ENCODE assay signal across 12 cellular contexts in genomic region chr15:78619022-78619950, GRCh38. TPM values are rescaled to one million over a fixed set of nuclear protein-coding genes. Genes with fewer than 3 reads are reported as not detected.
A peak's percentile ranks its signal among the peaks of the same experiment; 100 is the strongest.
DNase-seq lines count a peak whose midpoint lies in the region; TF ChIP-seq lines count a peak whose summit lies in the region.
"Had no signal": no experiment of that assay in that cellular context is flagged by ENCODE, and none has a peak within 500 bp of the region (broad histone marks: within the 10 kb centered on the region; RNA-seq: fewer than 3 reads in every experiment).

No MANE protein-coding gene starts in this region.

- peaks cover 44 to 56% (median 51%) of the 10 kb centered on the region in 11 experiments for H3K27me3 ChIP-seq in BLaER1 treated with 17β-estradiol and CSF1 and Interleukin-3, amounts not matched to agents 10 nM and 100 nM
- H3K27me3 ChIP-seq in H9 (ENCODE audit: insufficient read depth, low read length) = peaks cover 8% of the 10 kb centered on the region; the same call in 1 of the 2 replicates

- H4K20me1 ChIP-seq in BLaER1 treated with 17β-estradiol and CSF1 and Interleukin-3, amounts not matched to agents 10 nM and 100 nM = peaks cover 0 to 31% (median 9%) of the 10 kb centered on the region in 11 experiments; a peak in 11 of 22 replicates
- no peaks in the 10 kb centered on the region for H4K20me1 ChIP-seq in H9 (ENCODE audit: control insufficient read depth, insufficient read depth, insufficient read length)

- no peak overlapping the region for H2BK15ac ChIP-seq in H9 (ENCODE audit: low read depth, low read length)

- H3K4me3 ChIP-seq in BLaER1 treated with 17β-estradiol and CSF1 and Interleukin-3, amounts not matched to agents 10 nM and 100 nM = peak overlapping the region in 4 of 10 experiments; percentile 56 to 64 (median 61); a peak in 6 of 20 replicates
- peak overlapping the region; percentile 63 for H3K4me3 ChIP-seq in coronary artery

- DNase-seq in H9 (peak; percentile 51), coronary artery (ENCODE audit: low spot score) (no peak), neural crest cell (ENCODE audit: low read depth, low spot score) (no peak), activated gamma-delta T cell (lab: John Stamatoyannopoulos, UW) (no peak), DMS114 treated with DMSO at 0.1 percent for 48 hours (lab: John Stamatoyannopoulos, UW; ENCODE audit: unreplicated experiment) (no peak), NCI-H446 treated with DMSO at 0.1 percent for 48 hours (lab: John Stamatoyannopoulos, UW) (no peak)
- no peak for DNase-seq in activated naive CD4-positive, alpha-beta T cell treated with Interleukin-2 at 50 U/mL for 16 hours

- H3K23me2 ChIP-seq in H9 (ENCODE audit: insufficient read length, low read depth, low read length, poor library complexity, severe bottlenecking) = peaks cover 10% of the 10 kb centered on the region

- H3K79me1 ChIP-seq in H9 (ENCODE audit: insufficient read depth, low read depth, low read length, poor library complexity, severe bottlenecking) = no peaks in the 10 kb centered on the region

- no peak overlapping the region for H4K8ac ChIP-seq in H9 (replicated peaks; ENCODE audit: insufficient read length, low read depth, low read length)

- no peak overlapping the region for H3K56ac ChIP-seq in H9 (ENCODE audit: insufficient read length, low read depth, low read length)

- H3K27me3 Mint-ChIP-seq in H9 (ENCODE audit: low read depth) (peaks cover 50% of the 10 kb centered on the region), neural crest cell (ENCODE audit: low read depth) (peaks cover 55% of the 10 kb centered on the region)

- peaks cover 11 to 25% (median 18%) of the 10 kb centered on the region in 10 experiments; a peak in 18 of 20 replicates for H3K4me1 ChIP-seq in BLaER1 treated with 17β-estradiol and CSF1 and Interleukin-3, amounts not matched to agents 10 nM and 100 nM
- H3K4me1 ChIP-seq in H9 (ENCODE audit: insufficient read depth, low read length) = no peaks in the 10 kb centered on the region

- no peaks in the 10 kb centered on the region for H3K36me3 ChIP-seq in BLaER1 treated with 17β-estradiol and CSF1 and Interleukin-3, amounts not matched to agents 10 nM and 100 nM
- H3K36me3 ChIP-seq: ascending aorta, suprapubic skin had no signal

- H4K91ac ChIP-seq in H9 (ENCODE audit: insufficient read length, low read depth, low read length) = no peak overlapping the region

- H3K4me3 Mint-ChIP-seq in H9 (peak overlapping the region; percentile 62 to 85), neural crest cell (peak overlapping the region; percentile 86)
- H3K4me3 Mint-ChIP-seq: memory B cell had no signal

- H3K27ac Mint-ChIP-seq in H9 (no peak overlapping the region), neural crest cell (ENCODE audit: unreplicated experiment) (no peak overlapping the region)
- H3K27ac Mint-ChIP-seq: memory B cell had no signal

- no peak overlapping the region for H2BK120ac ChIP-seq in H9 (ENCODE audit: low read depth, low read length, poor library complexity, severe bottlenecking)

- H3K9me3 ChIP-seq in BLaER1 treated with 17β-estradiol and CSF1 and Interleukin-3, amounts not matched to agents 10 nM and 100 nM (replicated peaks in 1 of 11) = no peaks in the 10 kb centered on the region
- H3K9me3 ChIP-seq in H9 (ENCODE audit: control insufficient read depth, low read depth, low read length) = no peaks in the 10 kb centered on the region
- H3K9me3 ChIP-seq: ascending aorta, suprapubic skin had no signal

- no CpG with 5 or more reads among the region's 20 CpGs for WGBS in H9 (ENCODE audit: extremely low coverage, insufficient read length, low lambda C conversion rate)

- H3K9ac ChIP-seq in BLaER1 treated with 17β-estradiol and CSF1 and Interleukin-3, amounts not matched to agents 10 nM and 100 nM = no peak overlapping the region
- H3K9ac ChIP-seq in H9 (ENCODE audit: extremely low read depth, insufficient read length, low read length) = no peak overlapping the region

- H3K4me2 ChIP-seq in BLaER1 treated with 17β-estradiol and CSF1 and Interleukin-3, amounts not matched to agents 10 nM and 100 nM = peak overlapping the region in 9 of 11 experiments; percentile 92 to 99 (median 97); a peak in 8 of 22 replicates
- peak overlapping the region; percentile 20 for H3K4me2 ChIP-seq in H9 (ENCODE audit: insufficient read depth, insufficient read length, low read length)

- no peak overlapping the region for H2AFZ ChIP-seq in H9 (ENCODE audit: low read length)

- no peak overlapping the region for H3K23ac ChIP-seq in H9 (ENCODE audit: insufficient read length, low read depth, low read length)

- H3T11ph ChIP-seq in H9 (ENCODE audit: low read length) = no peak overlapping the region

- TF ChIP-seq CTCF in H9 (conservative IDR thresholded peaks at IDR 0.05) = no peak
- no peak for TF ChIP-seq CTCF in coronary artery (IDR thresholded peaks at IDR 0.05)
- no peak for TF ChIP-seq CTCF in neural crest cell (conservative IDR thresholded peaks at IDR 0.05)

- no peak overlapping the region for H3K4ac ChIP-seq in H9 (ENCODE audit: low read depth, low read length)

- H3K36me3 Mint-ChIP-seq in H9 (ENCODE audit: insufficient read depth in 1 of 3, low read depth in 3 of 3) = no peaks in the 10 kb centered on the region
- H3K36me3 Mint-ChIP-seq in neural crest cell (ENCODE audit: low read depth) = peaks cover 2% of the 10 kb centered on the region
- H3K36me3 Mint-ChIP-seq: memory B cell had no signal

- H4K5ac ChIP-seq in H9 (ENCODE audit: insufficient read length, low read depth, low read length) = no peak overlapping the region

- H3K4me1 Mint-ChIP-seq in H9 (peaks cover 13 to 21% of the 10 kb centered on the region in 2 experiments), neural crest cell (peaks cover 6% of the 10 kb centered on the region)
- H3K4me1 Mint-ChIP-seq: memory B cell had no signal

- H3K79me2 ChIP-seq in H9 (ENCODE audit: insufficient read depth, low read length) = no peaks in the 10 kb centered on the region

- no peak overlapping the region for H3K27ac ChIP-seq in BLaER1 treated with 17β-estradiol and CSF1 and Interleukin-3, amounts not matched to agents 10 nM and 100 nM
- H3K27ac ChIP-seq in H9 (ENCODE audit: insufficient read length, low read depth, low read length) (no peak overlapping the region), coronary artery (no peak overlapping the region)
- H3K27ac ChIP-seq: ascending aorta, HL-60, suprapubic skin had no signal

- H2AK5ac ChIP-seq in H9 (ENCODE audit: insufficient read length, low read length) = no peak overlapping the region

- no peak overlapping the region for H2BK12ac ChIP-seq in H9 (ENCODE audit: insufficient read length, low read depth, low read length)

- no peak overlapping the region for H3K14ac ChIP-seq in H9 (ENCODE audit: insufficient read depth, low read length)

- H2BK20ac ChIP-seq in H9 (ENCODE audit: low read depth, low read length, poor library complexity, severe bottlenecking) = no peak overlapping the region

- H3K9me3 Mint-ChIP-seq in H9 (peaks cover 2 to 4% of the 10 kb centered on the region in 2 experiments; a peak in 2 of 5 replicates), neural crest cell (no peaks in the 10 kb centered on the region)
- H3K9me3 Mint-ChIP-seq: memory B cell had no signal

- no peak overlapping the region for H3K18ac ChIP-seq in H9 (ENCODE audit: insufficient read length, low read depth, low read length)

- no peak overlapping the region for H2BK5ac ChIP-seq in H9 (ENCODE audit: insufficient read length, low read length)

RNA-seq across cellular contexts. Expression of gene CHRNA3, which starts 1.5 kb away (rescaled TPM):
- total RNA-seq in H9 (2021) (0.81 and 1.1 TPM in 2 replicates), neural crest cell (3.8 and 5.1 TPM in 2 replicates)
- total RNA-seq: ascending aorta had no signal

RNA-seq across cellular contexts. Expression of gene CHRNB4, which starts 21.7 kb away (rescaled TPM):
- 1.9 TPM in 2 replicates for total RNA-seq in H9 (2021)
- total RNA-seq in neural crest cell = 3.9 and 4.1 TPM in 2 replicates
- total RNA-seq: ascending aorta had no signal

RNA-seq across cellular contexts. Expression of gene CHRNA5, which starts 54.0 kb away (rescaled TPM):
- total RNA-seq in H9 (2021) = 16.5 and 21.6 TPM in 2 replicates
- total RNA-seq in neural crest cell = 23.0 and 23.6 TPM in 2 replicates
- total RNA-seq: ascending aorta had no signal
